9 cellular contexts compared by ENCODE assay signal in genomic region chr1:247448107-247448778, GRCh38. TPM values are rescaled to one million over a fixed set of nuclear protein-coding genes. Genes with fewer than 3 reads are reported as not detected.
DNase-seq lines count a peak whose midpoint lies in the region; ATAC-seq, FAIRE-seq and TF ChIP-seq lines count a peak whose summit lies in the region.
"Had no signal": no experiment of that assay in that cellular context is flagged by ENCODE, and none has a peak within 500 bp of the region (broad histone marks: within the 10 kb centered on the region; RNA-seq: fewer than 3 reads in every experiment).

No MANE protein-coding gene starts in this region.

- no peak for FAIRE-seq in GM19239 (lab: Jason Lieb, UNC)

- peak; percentile 32 for DNase-seq in activated CD8-positive, alpha-beta memory T cell treated with anti-CD3 and anti-CD28 coated beads, Interleukin-2, amount 50 U/mL, for 4 hours
- DNase-seq in activated CD8-positive, alpha-beta memory T cell treated with anti-CD3 and anti-CD28 coated beads, Interleukin-2, amount 10 ng/mL, durations not matched to agents 7 days and 5 days, result no peak
- DNase-seq in RKO (ENCODE audit: low spot score), result peak; percentile 64
- no peak for DNase-seq in coronary artery (ENCODE audit: low spot score)
- peak; percentile 43 for DNase-seq in kidney glomerular epithelial cell (lab: John Stamatoyannopoulos, UW)
- peak; percentile 35 for DNase-seq in smooth muscle cell of the brain vasculature (ENCODE audit: low read depth, low spot score)
- no peak for DNase-seq in GM19239 (ENCODE audit: insufficient read length, low spot score)
- DNase-seq in AML-193 (lab: John Stamatoyannopoulos, UW), result no peak

- no peaks in the 10 kb centered on the region for H3K9me3 Mint-ChIP-seq in activated CD8-positive, alpha-beta memory T cell treated with anti-CD3 and anti-CD28 coated beads, Interleukin-2, amount 10 ng/mL, durations not matched to agents 7 days and 5 days (ENCODE audit: low read depth)
- H3K9me3 Mint-ChIP-seq: activated naive CD4-positive, alpha-beta T cell treated with anti-CD3 and anti-CD28 coated beads, Interleukin-2, amount 50 U/mL, for 72 hours had no signal

- H3K4me3 Mint-ChIP-seq in activated CD8-positive, alpha-beta memory T cell treated with anti-CD3 and anti-CD28 coated beads, Interleukin-2, amount 10 ng/mL, durations not matched to agents 7 days and 5 days, result no peak overlapping the region

- no peak for ATAC-seq in activated CD8-positive, alpha-beta memory T cell treated with anti-CD3 and anti-CD28 coated beads, Interleukin-2, amount 10 ng/mL, durations not matched to agents 7 days and 5 days

- no peaks in the 10 kb centered on the region for H3K4me1 Mint-ChIP-seq in activated CD8-positive, alpha-beta memory T cell treated with anti-CD3 and anti-CD28 coated beads, Interleukin-2, amount 10 ng/mL, durations not matched to agents 7 days and 5 days

- no peaks in the 10 kb centered on the region for H3K36me3 Mint-ChIP-seq in activated CD8-positive, alpha-beta memory T cell treated with anti-CD3 and anti-CD28 coated beads, Interleukin-2, amount 10 ng/mL, durations not matched to agents 7 days and 5 days

- peak overlapping the region in 1 of 2 donors; percentile 14 for H3K27ac ChIP-seq in coronary artery

- H3K27me3 Mint-ChIP-seq in activated CD8-positive, alpha-beta memory T cell treated with anti-CD3 and anti-CD28 coated beads, Interleukin-2, amount 10 ng/mL, durations not matched to agents 7 days and 5 days, result peaks cover 2% of the 10 kb centered on the region

- CTCF ChIA-PET in activated CD8-positive, alpha-beta memory T cell treated with anti-CD3 and anti-CD28 coated beads, Interleukin-2, amount 10 ng/mL, durations not matched to agents 7 days and 5 days (lab: Charles Lee), result interaction anchor here (1.3 kb wide), 1 partner anchor 15 kb away, joined by 3 read pairs; no protein-coding TSS in a partner anchor

- H3K27ac Mint-ChIP-seq in activated CD8-positive, alpha-beta memory T cell treated with anti-CD3 and anti-CD28 coated beads, Interleukin-2, amount 10 ng/mL, durations not matched to agents 7 days and 5 days, result no peak overlapping the region
- H3K27ac Mint-ChIP-seq: activated naive CD4-positive, alpha-beta T cell treated with anti-CD3 and anti-CD28 coated beads, Interleukin-2, amount 50 U/mL, for 72 hours had no signal

- no peak for TF ChIP-seq CTCF in coronary artery (IDR thresholded peaks at IDR 0.05)

- peak overlapping the region; percentile 64 for H3K4me3 ChIP-seq in coronary artery

RNA-seq across cellular contexts. Expression of gene OR2B11, which starts 9.7 kb away (rescaled TPM):
- total RNA-seq in activated CD8-positive, alpha-beta memory T cell treated with anti-CD3 and anti-CD28 coated beads, Interleukin-2, amount 10 ng/mL, durations not matched to agents 7 days and 5 days, result not detected
- total RNA-seq: activated naive CD4-positive, alpha-beta T cell treated with anti-CD3 and anti-CD28 coated beads, Interleukin-2, amount 50 U/mL, for 72 hours had no signal

RNA-seq across cellular contexts. Expression of gene NLRP3, which starts 32.3 kb away (rescaled TPM):
- under 1 TPM; 0.33 to 0.44 TPM for total RNA-seq in activated CD8-positive, alpha-beta memory T cell treated with anti-CD3 and anti-CD28 coated beads, Interleukin-2, amount 10 ng/mL, durations not matched to agents 7 days and 5 days

Comparison
In these comparisons a context has a peak if more than half of its experiments do, and no peak if none do; other contexts are left out.
1. DNase-seq: peak in activated CD8-positive, alpha-beta memory T cell treated with anti-CD3 and anti-CD28 coated beads, Interleukin-2, amount 50 U/mL, for 4 hours (single experiment), RKO (single experiment), kidney glomerular epithelial cell (single experiment) and smooth muscle cell of the brain vasculature (single experiment); none in activated CD8-positive, alpha-beta memory T cell treated with anti-CD3 and anti-CD28 coated beads, Interleukin-2, amount 10 ng/mL, durations not matched to agents 7 days and 5 days (single experiment), coronary artery (single experiment), GM19239 (single experiment) and AML-193 (0 of 2).